Comparison of ENCODE assay signal across 10 cellular contexts in genomic region chr14:53715390-53715730, GRCh38.
DNase-seq lines count a peak whose midpoint lies in the region; ATAC-seq, FAIRE-seq and TF ChIP-seq lines count a peak whose summit lies in the region.
"Had no signal": no experiment of that assay in that cellular context is flagged by ENCODE, and none has a peak within 500 bp of the region (broad histone marks: within the 10 kb centered on the region; RNA-seq: fewer than 3 reads in every experiment).

No MANE protein-coding gene starts in this region.

- RAD21 ChIA-PET in HCT116 (lab: Charles Lee; ENCODE audit: low non-redundant PET in 1 of 2, low total read pairs in 2 of 2, uncharacterized antibody in 2 of 2, unreplicated experiment in 2 of 2) = no interaction called here

- no peak for TF ChIP-seq CTCF in HCT116 (IDR thresholded peaks at IDR 0.05 in 2 of 3, conservative IDR thresholded peaks at IDR 0.05 in 1 of 3; ENCODE audit: borderline replicate concordance in 1 of 3, insufficient read depth in 1 of 3, low read depth in 2 of 3, low read length in 2 of 3)
- TF ChIP-seq CTCF in chondrocyte (IDR thresholded peaks at IDR 0.05) = no peak
- no peak for TF ChIP-seq CTCF in kidney (IDR thresholded peaks at IDR 0.05; ENCODE audit: borderline replicate concordance, extremely low read depth, insufficient read depth)

- H3K36me3 ChIP-seq in HCT116 (ENCODE audit: control insufficient read depth in 1 of 2, insufficient read depth in 2 of 2, low read length in 2 of 2) (no peaks in the 10 kb centered on the region), kidney (ENCODE audit: control insufficient read depth in 1 of 2, insufficient read depth in 2 of 2, low read length in 2 of 2) (no peaks in the 10 kb centered on the region)

- no peaks in the 10 kb centered on the region for H3K27me3 Mint-ChIP-seq in chondrocyte (ENCODE audit: low read depth)
- H3K27me3 Mint-ChIP-seq in stimulated activated naive B cell treated with anti-CD40 and anti-IgM and Interleukin-4, amounts not matched to agents 10 μg/mL and 1 μg/mL and 100 μg/mL, for 72 hours = peaks cover 0 to 7% of the 10 kb centered on the region in 2 donors

- ATAC-seq in HCT116 = peak; percentile 86
- no peak for ATAC-seq in stimulated activated naive B cell treated with anti-CD40 and anti-IgM and Interleukin-4, amounts not matched to agents 10 μg/mL and 1 μg/mL and 100 μg/mL, for 72 hours (replicated peaks)
- no peak for ATAC-seq in HG02981 (IDR thresholded peaks at IDR 0.05; ENCODE audit: unreplicated experiment)
- no peak for ATAC-seq in GM18873 (IDR thresholded peaks at IDR 0.05; ENCODE audit: low FRiP score, unreplicated experiment)
- ATAC-seq: activated CD4-positive, CD25-positive, alpha-beta regulatory T cell treated with anti-CD3 and anti-CD28 coated beads, Interleukin-2, amount 50 U/mL, for 24 hours had no signal

- H3K4me1 Mint-ChIP-seq in chondrocyte (ENCODE audit: low read depth) = peaks cover 32% of the 10 kb centered on the region
- H3K4me1 Mint-ChIP-seq in stimulated activated naive B cell treated with anti-CD40 and anti-IgM and Interleukin-4, amounts not matched to agents 10 μg/mL and 1 μg/mL and 100 μg/mL, for 72 hours = no peaks in the 10 kb centered on the region

- H3K9ac ChIP-seq in HCT116 (ENCODE audit: low read length) = no peak overlapping the region
- no peak overlapping the region for H3K9ac ChIP-seq in kidney (ENCODE audit: low read length in 2 of 2)

- no peaks in the 10 kb centered on the region for H3K9me3 ChIP-seq in HCT116 (ENCODE audit: control insufficient read depth in 1 of 2, insufficient read depth in 1 of 2, low read depth in 1 of 2, low read length in 2 of 2)
- no peaks in the 10 kb centered on the region for H3K9me3 ChIP-seq in kidney (ENCODE audit: control insufficient read depth in 1 of 2, low read length in 2 of 2)

- no TSS peak for BruUV-seq in HCT116 (replicated peaks; lab: Mats Ljungman, UMichigan)

- CTCF ChIA-PET in HCT116 (lab: Charles Lee) = interaction anchor here (1.0 kb wide), 1 partner anchor 460 kb away, joined by 3 read pairs; no protein-coding TSS in a partner anchor

- intact Hi-C loops in HCT116 (cut with micrococcal nuclease) (no loop called here), kidney (cut with DNase I) (no loop called here)

- FAIRE-seq in kidney (lab: Jason Lieb, UNC) = no peak
- FAIRE-seq: H1 had no signal

- no peak overlapping the region for H3K4me3 Mint-ChIP-seq in chondrocyte (ENCODE audit: unreplicated experiment)
- H3K4me3 Mint-ChIP-seq in stimulated activated naive B cell treated with anti-CD40 and anti-IgM and Interleukin-4, amounts not matched to agents 10 μg/mL and 1 μg/mL and 100 μg/mL, for 72 hours = no peak overlapping the region

- H3K9me2 ChIP-seq in HCT116 (ENCODE audit: insufficient read depth) = no peaks in the 10 kb centered on the region

- H2AFZ ChIP-seq in HCT116 (ENCODE audit: low read depth, low read length, poor library complexity, severe bottlenecking) = no peak overlapping the region

- H3K27ac ChIP-seq in HCT116 (ENCODE audit: low read depth, low read length) (peak overlapping the region; percentile 18), kidney (ENCODE audit: low read depth in 2 of 2, low read length in 2 of 2) (no peak overlapping the region)

- no peaks in the 10 kb centered on the region for H3K27me3 ChIP-seq in HCT116 (ENCODE audit: insufficient read depth, low read length)

- no peaks in the 10 kb centered on the region for H3K79me2 ChIP-seq in HCT116 (ENCODE audit: insufficient read depth, low read length)

- TF ChIP-seq RAD21 in HCT116 (IDR thresholded peaks at IDR 0.05; ENCODE audit: low read depth) = no peak

- peaks cover 19% of the 10 kb centered on the region in 2 experiments for H3K4me1 ChIP-seq in HCT116 (ENCODE audit: control insufficient read depth in 1 of 2, insufficient read depth in 2 of 2, low read length in 2 of 2)
- peaks cover 0 to 2% of the 10 kb centered on the region in 2 donors for H3K4me1 ChIP-seq in kidney (ENCODE audit: control insufficient read depth in 1 of 2, insufficient read depth in 1 of 2, low read depth in 1 of 2, low read length in 2 of 2)

- DNase-seq in HCT116 (ENCODE audit: low read depth, low spot score) = peak; percentile 32
- no peak for DNase-seq in chondrocyte (ENCODE audit: low spot score)
- DNase-seq in kidney = no peak
- peak; percentile 17 for DNase-seq in smooth muscle cell of the brain vasculature (ENCODE audit: low read depth, low spot score)
- no peak for DNase-seq in stimulated activated naive B cell treated with anti-CD40 and anti-IgM and Interleukin-4, amounts not matched to agents 10 μg/mL and 1 μg/mL and 100 μg/mL, for 72 hours
- no peak for DNase-seq in NCI-H1417 (lab: John Stamatoyannopoulos, UW)

- TF ChIP-seq POLR2A in HCT116 (IDR thresholded peaks at IDR 0.05; ENCODE audit: borderline replicate concordance, extremely low read depth, insufficient read depth, insufficient read length) = no peak

- peak overlapping the region; percentile 82 for H3K27ac Mint-ChIP-seq in chondrocyte (ENCODE audit: unreplicated experiment)
- no peak overlapping the region for H3K27ac Mint-ChIP-seq in stimulated activated naive B cell treated with anti-CD40 and anti-IgM and Interleukin-4, amounts not matched to agents 10 μg/mL and 1 μg/mL and 100 μg/mL, for 72 hours

- H4K20me1 ChIP-seq in HCT116 (ENCODE audit: insufficient read depth) = no peaks in the 10 kb centered on the region

- H3K36me3 Mint-ChIP-seq in chondrocyte (ENCODE audit: low read depth) = peaks cover 3% of the 10 kb centered on the region
- H3K36me3 Mint-ChIP-seq in stimulated activated naive B cell treated with anti-CD40 and anti-IgM and Interleukin-4, amounts not matched to agents 10 μg/mL and 1 μg/mL and 100 μg/mL, for 72 hours = no peaks in the 10 kb centered on the region

- H3K9me3 Mint-ChIP-seq in chondrocyte (ENCODE audit: low read depth) = peaks cover 5% of the 10 kb centered on the region
- H3K9me3 Mint-ChIP-seq in stimulated activated naive B cell treated with anti-CD40 and anti-IgM and Interleukin-4, amounts not matched to agents 10 μg/mL and 1 μg/mL and 100 μg/mL, for 72 hours = peaks cover 1 to 6% of the 10 kb centered on the region in 2 donors

- POLR2A ChIA-PET in HCT116 (lab: Charles Lee) = no interaction called here

- H3K4me3 ChIP-seq in HCT116 (replicated peaks in 1 of 2; ENCODE audit: low read depth in 1 of 2, low read length in 2 of 2) = no peak overlapping the region
- H3K4me3 ChIP-seq in kidney (ENCODE audit: low read length in 2 of 2) = peak overlapping the region; percentile 2 to 21

- H3K4me2 ChIP-seq in HCT116 (ENCODE audit: low read length) = peak overlapping the region; percentile 41

TF ChIP-seq in HCT116, 20 proteins besides CTCF, POLR2A, EP300 and RAD21:
- TF ChIP-seq ZNF274 (IDR thresholded peaks at IDR 0.05; ENCODE audit: low read depth, low read length) = no peak
- 0 out of 2 replicates have a peak, but pooled peaks have one; percentile 23 for TF ChIP-seq CBX3 (IDR thresholded peaks at IDR 0.05; ENCODE audit: low read depth)
- TF ChIP-seq JUND (IDR thresholded peaks at IDR 0.05) = no peak; the same call in 1 of the 2 replicates
- TF ChIP-seq FOSL1 (IDR thresholded peaks at IDR 0.05; ENCODE audit: low read depth) = peak; percentile 25; the same call in 1 of the 2 replicates
- no peak for TF ChIP-seq CEBPB (IDR thresholded peaks at IDR 0.05; ENCODE audit: low read depth)
- TF ChIP-seq ZFX (IDR thresholded peaks at IDR 0.05) = no peak
- TF ChIP-seq ZBTB33 (IDR thresholded peaks at IDR 0.05; ENCODE audit: extremely low read depth, insufficient replicate concordance, low read length) = no peak

Comparison
In these comparisons a context has a peak if more than half of its experiments do, and no peak if none do; other contexts are left out.
1. DNase-seq: peak in HCT116 (single experiment) and smooth muscle cell of the brain vasculature (single experiment); none in chondrocyte (single experiment), kidney (single experiment), stimulated activated naive B cell treated with anti-CD40 and anti-IgM and Interleukin-4, amounts not matched to agents 10 μg/mL and 1 μg/mL and 100 μg/mL, for 72 hours (single experiment) and NCI-H1417 (0 of 3).
2. H3K4me3 ChIP-seq: peak in kidney (2 of 2); none in HCT116 (0 of 2).